ENCODE assay signal across 30 cellular contexts in genomic region chr1:56448529-56448928, GRCh38.
"Had no signal": no experiment of that assay in that cellular context is flagged by ENCODE, and none has a peak within 500 bp of the region (broad histone marks: within the 10 kb centered on the region; RNA-seq: fewer than 3 reads in every experiment).

No MANE protein-coding gene starts in this region.

- H3K9me3 ChIP-seq: heart right ventricle, neutrophil, ovary, prostate gland, transverse colon had no signal

- H3K27ac ChIP-seq: foreskin keratinocyte, neutrophil, ovary, transverse colon, WERI-Rb-1 had no signal

- H3K4me3 ChIP-seq: heart right ventricle, ovary, prostate gland, smooth muscle cell, transverse colon had no signal

- ATAC-seq: activated CD8-positive, alpha-beta T cell treated with anti-CD3 and anti-CD28 coated beads for 36 hours; activated T-cell treated with anti-CD3 and anti-CD28 coated beads, Interleukin-2, amount 50 U/mL, for 4 hours; activated T-helper 17 cell treated with anti-CD3 and anti-CD28 coated beads, Interleukin-2, amount 50 U/mL, for 72 hours; esophagus mucosa; foreskin keratinocyte; stimulated activated naive B cell treated with anti-CD40 and anti-IgM and Interleukin-4, amounts not matched to agents 10 μg/mL and 1 μg/mL and 100 μg/mL, for 72 hours; T-cell had no signal

- DNase-seq: activated CD4-positive, alpha-beta T cell treated with anti-CD3 and anti-CD28 coated beads, Interleukin-2, amount 10 ng/mL, durations not matched to agents 7 days and 5 days; activated CD4-positive, CD25-positive, alpha-beta regulatory T cell treated with anti-CD3 and anti-CD28 coated beads, Interleukin-2, amount 50 U/mL, for 72 hours; activated CD8-positive, alpha-beta T cell treated with anti-CD3 and anti-CD28 coated beads for 36 hours; activated gamma-delta T cell treated with Interleukin-2 at 50 U/mL for 16 hours; activated naive CD4-positive, alpha-beta T cell treated with anti-CD3 and anti-CD28 coated beads, Interleukin-2, amount 50 U/mL, for 16 hours; activated T-cell treated with anti-CD3 and anti-CD28 coated beads, Interleukin-2, amount 50 U/mL, for 4 hours; amygdala; central memory CD4-positive, alpha-beta T cell; heart right ventricle; left ventricle myocardium superior; naive B cell; nephron progenitor cell; retina; stimulated activated CD4-positive, alpha-beta T cell treated with anti-CD3 and anti-CD28 coated beads, Interleukin-1b, Interleukin-23, amount 100 ng/mL, for 48 hours; stimulated activated CD4-positive, alpha-beta T cell treated with anti-CD3 and anti-CD28 coated beads, Interleukin-4, amount 100 ng/mL, for 4 hours; stimulated activated CD8-positive, alpha-beta memory T cell treated with anti-CD3 and anti-CD28 coated beads, Interleukin-4, amount 100 ng/mL, for 48 hours; stimulated activated naive B cell treated with anti-CD40 and anti-IgM and Interleukin-4, amounts not matched to agents 10 μg/mL and 1 μg/mL and 100 μg/mL, for 72 hours; T-cell; transverse colon; WERI-Rb-1 had no signal

- H3K27me3 ChIP-seq: foreskin keratinocyte, heart right ventricle, neutrophil, ovary, transverse colon had no signal

- H3K4me2 ChIP-seq: smooth muscle cell had no signal

- FAIRE-seq: endothelial cell of umbilical vein, TTC549, urothelium cell line had no signal

- H3K4me1 ChIP-seq: foreskin keratinocyte, prostate gland had no signal

- H3K36me3 ChIP-seq: heart right ventricle, neutrophil, ovary, prostate gland, transverse colon, WERI-Rb-1 had no signal
